ENCODE assay signal across 17 cellular contexts in genomic region chr2:165637396-165637795, GRCh38.
A peak's percentile ranks its signal among the peaks of the same experiment; 100 is the strongest.
DNase-seq lines count a peak whose midpoint lies in the region; ATAC-seq, FAIRE-seq and TF ChIP-seq lines count a peak whose summit lies in the region.
"Had no signal": no experiment of that assay in that cellular context is flagged by ENCODE, and none has a peak within 500 bp of the region (broad histone marks: within the 10 kb centered on the region; RNA-seq: fewer than 3 reads in every experiment).

No MANE protein-coding gene starts in this region.

- no peak overlapping the region for H2AK5ac ChIP-seq in trophoblast cell (ENCODE audit: low read length)

- no peak overlapping the region for H2BK12ac ChIP-seq in trophoblast cell (ENCODE audit: low read length)

- peaks cover 0 to 15% (median 0%) of the 10 kb centered on the region in 4 donors for H3K4me1 ChIP-seq in tibial nerve
- H3K4me1 ChIP-seq in trophoblast cell (ENCODE audit: control insufficient read depth in 1 of 2, insufficient read depth in 2 of 2, low read length in 2 of 2) = peaks cover 0 to 6% of the 10 kb centered on the region in 2 experiments
- H3K4me1 ChIP-seq: BLaER1 treated with 17β-estradiol and CSF1 and Interleukin-3, amounts not matched to agents 10 nM and 100 nM had no signal

- H3K23ac ChIP-seq in trophoblast cell (ENCODE audit: low read length) = no peak overlapping the region

- H3K79me1 ChIP-seq in trophoblast cell (ENCODE audit: low read length) = no peaks in the 10 kb centered on the region

- H4K91ac ChIP-seq in trophoblast cell (ENCODE audit: low read depth, low read length) = no peak overlapping the region

- H3K18ac ChIP-seq in trophoblast cell (ENCODE audit: low read length) = no peak overlapping the region

- H2BK120ac ChIP-seq in trophoblast cell (ENCODE audit: insufficient read depth, low read length, poor library complexity) = no peak overlapping the region

- TF ChIP-seq CTCF in HFF-Myc (IDR thresholded peaks at IDR 0.05; ENCODE audit: low read depth, low read length, missing control alignments) (no peak), tibial nerve (IDR thresholded peaks at IDR 0.05) (no peak)

- H2BK5ac ChIP-seq in trophoblast cell (ENCODE audit: low read depth, low read length, poor library complexity) = no peak overlapping the region

- H4K12ac ChIP-seq in trophoblast cell (ENCODE audit: low read depth, low read length) = no peak overlapping the region

- H3K27me3 ChIP-seq in tibial nerve (no peaks in the 10 kb centered on the region), trophoblast cell (ENCODE audit: insufficient read depth, low read length) (no peaks in the 10 kb centered on the region)
- H3K27me3 ChIP-seq: BLaER1 treated with 17β-estradiol and CSF1 and Interleukin-3, amounts not matched to agents 10 nM and 100 nM had no signal

- no peak for TF ChIP-seq POLR2A in tibial nerve (IDR thresholded peaks at IDR 0.05)

- no peak overlapping the region for H3K4me2 ChIP-seq in trophoblast cell (ENCODE audit: low read length)
- H3K4me2 ChIP-seq: BLaER1 treated with 17β-estradiol and CSF1 and Interleukin-3, amounts not matched to agents 10 nM and 100 nM had no signal

- H3K36me3 ChIP-seq in SK-N-MC (ENCODE audit: insufficient read depth, low read length) = no peaks in the 10 kb centered on the region
- no peaks in the 10 kb centered on the region for H3K36me3 ChIP-seq in tibial nerve
- no peaks in the 10 kb centered on the region for H3K36me3 ChIP-seq in trophoblast cell (ENCODE audit: control insufficient read depth in 1 of 2, insufficient read depth in 2 of 2, low read length in 2 of 2)
- H3K36me3 ChIP-seq: BLaER1 treated with 17β-estradiol and CSF1 and Interleukin-3, amounts not matched to agents 10 nM and 100 nM; HAP-1 had no signal

- H3K27ac ChIP-seq in SK-N-MC (0 out of 2 replicates have a peak overlapping the region, but pooled peaks have one; percentile 8), tibial nerve (no peak overlapping the region), trophoblast cell (ENCODE audit: low read depth, low read length) (no peak overlapping the region)
- H3K27ac ChIP-seq: BLaER1 treated with 17β-estradiol and CSF1 and Interleukin-3, amounts not matched to agents 10 nM and 100 nM had no signal

- H3K79me2 ChIP-seq in trophoblast cell (ENCODE audit: control insufficient read depth, insufficient read depth, low read length, poor library complexity) = no peaks in the 10 kb centered on the region

- WGBS in tibial nerve, 2 donors = 74 to 85% methylated on average over 2 of the region's 2 CpGs
- WGBS in trophoblast cell (ENCODE audit: extremely low coverage, insufficient coverage, insufficient read length) = no CpG with 5 or more reads among the region's 2 CpGs

- H3K4ac ChIP-seq in trophoblast cell (ENCODE audit: low read depth, low read length) = no peak overlapping the region

- DNase-seq in HFF-Myc (ENCODE audit: extremely low read depth, low read depth) (peak; percentile 57), SK-N-MC (ENCODE audit: low read depth, low spot score) (no peak), tibial nerve (ENCODE audit: low spot score in 2 of 2) (no peak), trophoblast cell (no peak)
- DNase-seq: CD8-positive, alpha-beta memory T cell; DMS53; NCI-H1092 treated with DMSO at 0.1 percent for 48 hours; NCI-H146; NCI-H2029 treated with DMSO at 0.1 percent for 48 hours; NCI-H748 treated with DMSO at 0.1 percent for 48 hours; NK-92 treated with Interleukin-12 subunit alpha and Interleukin-12 subunit beta, amount 100 ng/mL, for 24 hours; SHP77 treated with DMSO at 0.1 percent for 48 hours had no signal

- no peak overlapping the region for H4K8ac ChIP-seq in trophoblast cell (ENCODE audit: low read depth, low read length)

- H3K14ac ChIP-seq in trophoblast cell (ENCODE audit: low read length) = no peak overlapping the region

- H3K4me3 ChIP-seq in HFF-Myc (replicated peaks; ENCODE audit: low read depth, low read length) (no peak overlapping the region), SK-N-MC (peak overlapping the region; percentile 26; the same call in 1 of the 2 replicates), tibial nerve (no peak overlapping the region), trophoblast cell (ENCODE audit: low read depth, low read length) (no peak overlapping the region)
- H3K4me3 ChIP-seq: BLaER1 treated with 17β-estradiol and CSF1 and Interleukin-3, amounts not matched to agents 10 nM and 100 nM; HAP-1 had no signal

- no peak overlapping the region for H3K9ac ChIP-seq in SK-N-MC (ENCODE audit: insufficient read length)
- H3K9ac ChIP-seq in trophoblast cell (ENCODE audit: low read length) = no peak overlapping the region
- H3K9ac ChIP-seq: BLaER1 treated with 17β-estradiol and CSF1 and Interleukin-3, amounts not matched to agents 10 nM and 100 nM had no signal

- no peak overlapping the region for H2AFZ ChIP-seq in trophoblast cell (ENCODE audit: insufficient read depth, low read length, poor library complexity)

- H3K9me3 ChIP-seq in SK-N-MC (ENCODE audit: low read depth, low read length) (no peaks in the 10 kb centered on the region), tibial nerve (no peaks in the 10 kb centered on the region), trophoblast cell (ENCODE audit: insufficient read depth, low read depth, low read length) (no peaks in the 10 kb centered on the region)
- H3K9me3 ChIP-seq: BLaER1 treated with 17β-estradiol and CSF1 and Interleukin-3, amounts not matched to agents 10 nM and 100 nM; HAP-1 had no signal

- peak; percentile 9 for FAIRE-seq in islet of Langerhans (lab: Jason Lieb, UNC)

- ATAC-seq in esophagus mucosa = peak; percentile 36
- ATAC-seq in GM18517 (IDR thresholded peaks at IDR 0.05; ENCODE audit: unreplicated experiment) = no peak

- no peak for TF ChIP-seq EP300 in tibial nerve (IDR thresholded peaks at IDR 0.05)
